In the genomic region with DNA sequence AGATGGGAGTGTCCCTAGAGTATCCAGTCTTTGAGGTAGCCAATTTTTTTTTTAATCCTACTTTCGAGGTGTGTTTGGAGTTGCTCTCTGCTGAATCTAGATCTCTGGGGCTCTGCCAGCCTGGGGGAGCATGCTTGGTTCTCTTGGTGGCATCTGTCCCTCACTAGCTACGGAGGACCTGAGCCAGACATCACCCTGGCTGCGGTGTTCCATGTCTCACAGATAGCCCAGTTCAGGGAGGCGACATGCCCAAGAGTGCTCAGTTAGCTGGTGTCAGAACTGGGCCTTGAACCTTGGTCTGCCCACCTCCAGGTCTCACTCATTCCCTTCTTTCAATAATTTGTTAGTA, we compare ENCODE assay signal across 8 cellular contexts. TPM values are rescaled to one million over a fixed set of nuclear protein-coding genes. Genes with fewer than 3 reads are reported as not detected.
DNase-seq lines count a peak whose midpoint lies in the region; ATAC-seq and TF ChIP-seq lines count a peak whose summit lies in the region.

No MANE protein-coding gene starts in this region.

- H3K36me3 Mint-ChIP-seq in effector memory CD8-positive, alpha-beta T cell (ENCODE audit: insufficient read depth), result peaks cover 6% of the 10 kb centered on the region
- no peaks in the 10 kb centered on the region for H3K36me3 Mint-ChIP-seq in natural killer cell

- H3K4me3 ChIP-seq in AG10803 (ENCODE audit: low read length) (peak overlapping the region; percentile 100), MM.1S (ENCODE audit: low read length) (peak overlapping the region; percentile 76)

- H2AFZ ChIP-seq in MM.1S (ENCODE audit: low read length), result peak overlapping the region; percentile 89

- H3K4me1 ChIP-seq in MM.1S (ENCODE audit: low read length), result peaks cover 27% of the 10 kb centered on the region

- H3F3A ChIP-seq in MM.1S (ENCODE audit: insufficient read depth, low read length), result peaks cover 23% of the 10 kb centered on the region

- no peaks in the 10 kb centered on the region for H4K20me1 ChIP-seq in MM.1S (ENCODE audit: insufficient read depth, low read length)

- H3K27me3 ChIP-seq in MM.1S (replicated peaks; ENCODE audit: insufficient read depth, low read length), result no peaks in the 10 kb centered on the region

- no peak for TF ChIP-seq CTCF in AG10803 (conservative IDR thresholded peaks at IDR 0.05; ENCODE audit: low read length)
- TF ChIP-seq CTCF in MM.1S (IDR thresholded peaks at IDR 0.05; ENCODE audit: low read length), result no peak
- no peak for TF ChIP-seq CTCF in natural killer cell (IDR thresholded peaks at IDR 0.05)

- no peaks in the 10 kb centered on the region for H3K36me3 ChIP-seq in MM.1S (replicated peaks; ENCODE audit: insufficient read depth, low read length)

- H3K79me2 ChIP-seq in MM.1S (ENCODE audit: low read length), result no peaks in the 10 kb centered on the region

- intact Hi-C loops in natural killer cell (cut with micrococcal nuclease), result loop anchor here (10.0 kb wide), 1 partner anchor 77 kb away; no protein-coding TSS in a partner anchor

- no peaks in the 10 kb centered on the region for H3K9me3 ChIP-seq in MM.1S (replicated peaks; ENCODE audit: insufficient read depth, low read length)

- peak overlapping the region; percentile 4; the same call in 1 of the 2 replicates for H3K27ac ChIP-seq in MM.1S (ENCODE audit: low read length)

- no peaks in the 10 kb centered on the region for H3K9me2 ChIP-seq in MM.1S (replicated peaks; ENCODE audit: insufficient read depth, low read length)

- H3K4me1 Mint-ChIP-seq in effector memory CD8-positive, alpha-beta T cell (ENCODE audit: low read depth in 2 of 2), result peaks cover 13 to 18% of the 10 kb centered on the region in 2 donors
- H3K4me1 Mint-ChIP-seq in natural killer cell, result peaks cover 25 to 34% of the 10 kb centered on the region in 2 donors

- H3K9me3 Mint-ChIP-seq in effector memory CD8-positive, alpha-beta T cell, result no peaks in the 10 kb centered on the region
- no peaks in the 10 kb centered on the region for H3K9me3 Mint-ChIP-seq in natural killer cell

- H3K27me3 Mint-ChIP-seq in effector memory CD8-positive, alpha-beta T cell, result peaks cover 7 to 28% of the 10 kb centered on the region in 2 donors
- no peaks in the 10 kb centered on the region for H3K27me3 Mint-ChIP-seq in natural killer cell (ENCODE audit: low read depth in 2 of 2)

- peak overlapping the region; percentile 65 to 72 for H3K4me3 Mint-ChIP-seq in effector memory CD8-positive, alpha-beta T cell
- H3K4me3 Mint-ChIP-seq in natural killer cell, result peak overlapping the region; percentile 86

- peak overlapping the region; percentile 93 for H3K4me2 ChIP-seq in MM.1S (ENCODE audit: low read depth, low read length)

- H3K9ac ChIP-seq in MM.1S (ENCODE audit: low read length), result peak overlapping the region; percentile 64

- no peak for DNase-seq in AG10803 (ENCODE audit: low read depth)
- peak; percentile 35 for DNase-seq in MM.1S
- no peak for DNase-seq in effector memory CD8-positive, alpha-beta T cell
- DNase-seq in natural killer cell, result no peak
- DNase-seq in OCI-M1 (lab: John Stamatoyannopoulos, UW), result no peak
- DNase-seq in GF-D8 (lab: John Stamatoyannopoulos, UW), result no peak
- DNase-seq in AG08396 (ENCODE audit: low spot score), result no peak

- ATAC-seq in effector memory CD8-positive, alpha-beta T cell (replicated peaks), result no peak
- ATAC-seq in natural killer cell (no peak), HG03520 (IDR thresholded peaks at IDR 0.05; ENCODE audit: unreplicated experiment) (no peak)

- no peak overlapping the region for H3K27ac Mint-ChIP-seq in effector memory CD8-positive, alpha-beta T cell
- H3K27ac Mint-ChIP-seq in natural killer cell, result peak overlapping the region; percentile 70 to 74

RNA-seq across cellular contexts. Expression of a gene that starts 0.5 kb away (rescaled TPM):
- total RNA-seq in natural killer cell, result 10 to 100 TPM in 2 of 3 donors, 1 to 10 TPM in 1; 7.5 to 61.6 (median 15.9) TPM

RNA-seq across cellular contexts. Expression of a gene that starts 18.5 kb away (rescaled TPM):
- total RNA-seq in natural killer cell, result 10 to 100 TPM; 59.3 to 73.8 (median 61.5) TPM

Comparison
In these comparisons a context has a peak if more than half of its experiments do, and no peak if none do; other contexts are left out.
1. H3K27ac Mint-ChIP-seq: peak in natural killer cell (2 of 2); none in effector memory CD8-positive, alpha-beta T cell (0 of 2).